8 cellular contexts compared by ENCODE assay signal in the genomic region with DNA sequence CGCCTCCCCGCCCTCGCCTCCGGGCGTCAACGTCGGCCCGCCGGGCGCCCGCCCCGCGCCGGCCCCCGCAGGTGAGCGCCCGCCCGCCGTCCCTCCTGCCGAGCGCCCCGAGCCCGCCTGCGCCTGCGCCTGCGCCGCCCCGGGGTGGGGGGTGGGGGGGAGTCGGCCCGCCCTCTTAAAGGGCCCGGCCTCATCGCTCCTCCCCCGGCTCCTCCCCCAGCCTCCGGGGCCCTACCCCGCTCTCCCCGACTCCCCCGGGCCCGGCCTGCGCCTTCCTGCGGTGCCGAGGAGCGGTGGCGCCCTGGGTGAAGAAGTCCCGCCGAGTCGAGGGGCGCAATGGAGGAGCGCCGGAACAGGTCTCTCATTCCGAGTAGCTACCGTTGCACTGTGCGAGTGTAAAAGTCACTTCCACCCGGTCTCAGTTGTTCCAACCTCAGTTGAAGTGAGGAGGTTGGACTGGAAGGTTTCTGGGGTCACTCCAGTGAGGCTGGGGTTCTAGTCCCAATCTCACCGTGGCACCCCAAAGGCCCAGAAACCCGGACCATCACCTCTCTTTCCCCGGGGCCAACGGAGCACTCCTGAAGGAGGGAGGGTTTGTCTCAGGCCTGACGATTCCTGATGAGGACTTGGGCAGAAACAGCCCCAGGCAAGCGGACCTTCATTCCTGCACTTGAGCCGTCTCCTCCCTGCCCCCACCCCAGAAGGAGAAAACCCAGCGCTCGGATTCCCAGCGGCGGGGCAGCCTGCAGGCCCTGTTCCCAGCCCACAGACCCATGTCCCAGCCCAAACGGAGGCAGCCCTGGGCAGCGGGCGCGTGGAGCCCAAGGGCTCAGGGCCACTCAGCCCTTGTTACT. TPM values are rescaled to one million over a fixed set of nuclear protein-coding genes. Genes with fewer than 3 reads are reported as not detected.
DNase-seq lines count a peak whose midpoint lies in the region; ATAC-seq and TF ChIP-seq lines count a peak whose summit lies in the region.

No MANE protein-coding gene starts in this region.

- peak overlapping the region; percentile 20 to 65 for H3K9ac ChIP-seq in mucosa of rectum (ENCODE audit: low read depth in 1 of 2, low read length in 2 of 2)

- H3K4me3 Mint-ChIP-seq in CD4-positive, alpha-beta T cell: peak overlapping the region; percentile 85

- CTCF ChIA-PET in CD4-positive, alpha-beta T cell (lab: Charles Lee): interaction anchor here (0.7 to 1.7 kb wide), 2 partner anchors 15 to 47 kb away, joined by 3 to 5 read pairs; no protein-coding TSS in a partner anchor

- H3K4me3 ChIP-seq in epithelial cell of proximal tubule (ENCODE audit: low read depth, low read length) (peak overlapping the region; percentile 61), mucosa of rectum (ENCODE audit: low read length in 2 of 2) (peak overlapping the region; percentile 50 to 72)

- no peak for TF ChIP-seq CTCF in CD4-positive, alpha-beta T cell (IDR thresholded peaks at IDR 0.05)
- TF ChIP-seq CTCF in GM20000 (IDR thresholded peaks at IDR 0.05; ENCODE audit: extremely low read depth, missing control alignments): no peak
- TF ChIP-seq CTCF in epithelial cell of proximal tubule (conservative IDR thresholded peaks at IDR 0.05; ENCODE audit: low read depth, low read length): no peak

- intact Hi-C loops in CD4-positive, alpha-beta T cell (cut with DNase I, micrococcal nuclease): loop anchor here (5.0 kb wide), 3 partner anchors 172 to 468 kb away; a partner anchor contains a TSS

- DNase-seq in CD4-positive, alpha-beta T cell: peak; percentile 84 to 94 (median 89)
- DNase-seq in GM20000 (ENCODE audit: low spot score) (peak; percentile 99), HUDEP-2 (lab: John Stamatoyannopoulos, UW; ENCODE audit: unreplicated experiment in 76 of 76) (peak in 67 of 76 experiments; percentile 5 to 85 (median 67)), NOMO-1 treated with dmso at 0.1 percent for 144 hours (lab: John Stamatoyannopoulos, UW; ENCODE audit: unreplicated experiment) (peak; percentile 72), activated T-cell treated with anti-CD3 and anti-CD28 coated beads for 48 hours (ENCODE audit: low read depth) (peak; percentile 86), epithelial cell of proximal tubule (ENCODE audit: low read depth) (no peak)
- peak; percentile 93 for DNase-seq in stimulated activated CD8-positive, alpha-beta memory T cell treated with anti-CD3 and anti-CD28 coated beads, Interleukin-4, amount 100 ng/mL, for 48 hours

- no peaks in the 10 kb centered on the region for H3K9me3 ChIP-seq in CD4-positive, alpha-beta T cell (ENCODE audit: control insufficient read depth, low read length)
- H3K9me3 ChIP-seq in mucosa of rectum (ENCODE audit: control insufficient read depth in 2 of 2, low read length in 2 of 2): no peaks in the 10 kb centered on the region

- H3K27me3 Mint-ChIP-seq in CD4-positive, alpha-beta T cell: no peaks in the 10 kb centered on the region

- H3K27ac Mint-ChIP-seq in CD4-positive, alpha-beta T cell: peak overlapping the region; percentile 72

- peaks cover 37% of the 10 kb centered on the region for H3K4me1 Mint-ChIP-seq in CD4-positive, alpha-beta T cell (ENCODE audit: low read depth)

- peaks cover 18% of the 10 kb centered on the region for H3K36me3 Mint-ChIP-seq in CD4-positive, alpha-beta T cell (ENCODE audit: low read depth)

- POLR2A ChIA-PET in CD4-positive, alpha-beta T cell (lab: Charles Lee): interaction anchor here (1.0 to 7.6 kb wide), 3 partner anchors 9 to 367 kb away, joined by 3 to 231 read pairs (median 7); a partner anchor contains a TSS

- ATAC-seq in CD4-positive, alpha-beta T cell (ENCODE audit: poor library complexity): peak; percentile 55

- H3K27ac ChIP-seq in CD4-positive, alpha-beta T cell (ENCODE audit: low read depth, low read length): peak overlapping the region; percentile 59
- H3K27ac ChIP-seq in mucosa of rectum (ENCODE audit: low read depth in 2 of 2, low read length in 2 of 2): peak overlapping the region in 1 of 2 donors; percentile 58

- H3K27me3 ChIP-seq in CD4-positive, alpha-beta T cell (ENCODE audit: control insufficient read depth, insufficient read depth, low read length): no peaks in the 10 kb centered on the region
- H3K27me3 ChIP-seq in mucosa of rectum (ENCODE audit: control insufficient read depth in 2 of 2, insufficient read depth in 2 of 2, low read length in 2 of 2): no peaks in the 10 kb centered on the region

- H3K36me3 ChIP-seq in mucosa of rectum (ENCODE audit: control insufficient read depth in 2 of 2, insufficient read depth in 2 of 2, low read length in 2 of 2): no peaks in the 10 kb centered on the region

- H3K9me3 Mint-ChIP-seq in CD4-positive, alpha-beta T cell: no peaks in the 10 kb centered on the region

- H3K4me1 ChIP-seq in mucosa of rectum (ENCODE audit: control insufficient read depth in 2 of 2, insufficient read depth in 2 of 2, low read length in 2 of 2): peaks cover 24 to 32% of the 10 kb centered on the region in 2 donors

RNA-seq across cellular contexts. Expression of a gene that starts 1.5 kb away (rescaled TPM):
- 100 to 1,000 TPM; 161 to 171 TPM for total RNA-seq in CD4-positive, alpha-beta T cell
- 10.4 and 21.0 TPM in 2 replicates for total RNA-seq in epithelial cell of proximal tubule
